ENCODE assay signal across 26 cellular contexts in the genomic region with DNA sequence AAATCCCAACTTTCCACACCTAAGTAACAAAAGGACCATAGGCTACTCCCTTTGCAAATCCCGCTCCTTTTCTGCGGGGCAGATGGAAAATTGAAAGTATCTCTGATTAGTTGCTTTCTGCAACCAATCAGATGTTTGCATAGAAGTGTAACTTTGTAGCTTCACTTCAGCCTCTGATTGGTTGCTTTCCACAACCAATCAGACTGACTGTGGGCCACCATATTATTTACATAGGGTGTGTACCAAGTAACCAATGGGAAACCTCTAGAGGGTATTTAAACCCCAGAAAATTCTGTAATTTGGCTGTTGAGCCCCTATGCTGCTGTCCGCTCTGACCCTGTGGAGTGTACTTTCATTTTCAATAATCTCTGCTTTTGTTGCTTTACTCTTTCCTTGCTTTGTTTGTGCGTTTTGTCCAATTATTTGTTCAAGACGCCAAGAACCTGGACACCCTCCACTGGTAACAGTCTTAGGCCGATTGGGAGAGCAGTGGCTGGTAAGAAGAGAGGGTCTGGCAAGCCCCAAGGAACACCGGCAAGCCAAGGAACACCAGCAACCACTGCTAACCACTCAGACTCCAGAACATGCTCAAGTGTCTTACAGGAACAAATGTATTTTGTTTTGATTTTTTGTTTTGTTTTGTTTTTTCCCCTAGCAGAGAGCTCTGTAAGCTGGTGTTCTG.
DNase-seq lines count a peak whose midpoint lies in the region; ATAC-seq and TF ChIP-seq lines count a peak whose summit lies in the region.
"Had no signal": no experiment of that assay in that cellular context is flagged by ENCODE, and none has a peak within 500 bp of the region (broad histone marks: within the 10 kb centered on the region; RNA-seq: fewer than 3 reads in every experiment).

No MANE protein-coding gene starts in this region.

- no peaks in the 10 kb centered on the region for H4K20me1 ChIP-seq in fibroblast of lung (ENCODE audit: control insufficient read depth, extremely low read depth, insufficient read depth, low read length)

- H3K27me3 ChIP-seq in CD4-positive, alpha-beta T cell (ENCODE audit: control insufficient read depth, insufficient read depth, low read length) = no peaks in the 10 kb centered on the region
- no peaks in the 10 kb centered on the region for H3K27me3 ChIP-seq in fibroblast of lung (ENCODE audit: control insufficient read depth, insufficient read depth, low read length)
- H3K27me3 ChIP-seq: hepatocyte, right atrium auricular region, SJCRH30, upper lobe of right lung had no signal

- intact Hi-C loops in CD4-positive, alpha-beta T cell (cut with DNase I, micrococcal nuclease) = no loop called here

- CTCF ChIA-PET in CD4-positive, alpha-beta T cell (lab: Charles Lee) = no interaction called here
- CTCF ChIA-PET in T-cell (lab: Charles Lee) = interaction anchor here in 1 of 2 donors (0.5 to 0.6 kb wide), 2 partner anchors 35 to 482 kb away, joined by 3 to 8 read pairs; no protein-coding TSS in a partner anchor

- peak overlapping the region; percentile 58 for H3K27ac Mint-ChIP-seq in CD4-positive, alpha-beta T cell
- H3K27ac Mint-ChIP-seq in T-cell = peak overlapping the region; percentile 43 to 49
- H3K27ac Mint-ChIP-seq: activated CD4-positive, alpha-beta T cell treated with anti-CD3 and anti-CD28 coated beads, Interleukin-2, amount 10 ng/mL, durations not matched to agents 7 days and 5 days; activated naive CD4-positive, alpha-beta T cell treated with anti-CD3 and anti-CD28 coated beads for 36 hours had no signal

- no peak for TF ChIP-seq CTCF in CD4-positive, alpha-beta T cell (IDR thresholded peaks at IDR 0.05)
- TF ChIP-seq CTCF in fibroblast of lung (conservative IDR thresholded peaks at IDR 0.05 in 1 of 2, IDR thresholded peaks at IDR 0.05 in 1 of 2; ENCODE audit: low read depth in 1 of 2, low read length in 2 of 2) = no peak

- H3K4me1 ChIP-seq in fibroblast of lung (ENCODE audit: control insufficient read depth, extremely low read depth, insufficient read depth, low read length) = no peaks in the 10 kb centered on the region
- H3K4me1 ChIP-seq: right atrium auricular region, upper lobe of right lung had no signal

- no peaks in the 10 kb centered on the region for H3K36me3 ChIP-seq in fibroblast of lung (ENCODE audit: control insufficient read depth, insufficient read depth, low read length)
- H3K36me3 ChIP-seq: right atrium auricular region, upper lobe of right lung had no signal

- H2AFZ ChIP-seq in fibroblast of lung (ENCODE audit: low read length) = no peak overlapping the region
- H2AFZ ChIP-seq: hepatocyte had no signal

- DNase-seq in A172 (ENCODE audit: low spot score) = peak; percentile 17
- no peak for DNase-seq in CD4-positive, alpha-beta T cell
- DNase-seq in T-cell = no peak
- no peak for DNase-seq in fibroblast of lung (ENCODE audit: low read depth in 2 of 2)
- DNase-seq in activated CD4-positive, CD25-positive, alpha-beta regulatory T cell (lab: John Stamatoyannopoulos, UW) = no peak
- no peak for DNase-seq in stimulated activated CD4-positive, alpha-beta T cell treated with anti-CD3 and anti-CD28 coated beads, Interleukin-2, amount 100 ng/mL, for 24 hours
- DNase-seq in ACHN = no peak
- DNase-seq: activated CD4-positive, alpha-beta T cell treated with anti-CD3 and anti-CD28 coated beads, Interleukin-2, amount 10 ng/mL, durations not matched to agents 7 days and 5 days; activated naive CD4-positive, alpha-beta T cell treated with anti-CD3 and anti-CD28 coated beads for 36 hours; anterior cingulate cortex; CD4-positive, CD25-positive, alpha-beta regulatory T cell; effector memory CD8-positive, alpha-beta T cell; H9; left cardiac atrium; NCI-H1105; NCI-H2029; NCI-H2227 treated with DMSO at 0.1 percent for 48 hours; NCI-H748 treated with DMSO at 0.1 percent for 48 hours; SJCRH30; T-helper 2 cell; upper lobe of right lung had no signal

- H3K4me2 ChIP-seq in fibroblast of lung (ENCODE audit: extremely low read depth, insufficient read depth, low read length) = peak overlapping the region; percentile 25
- H3K4me2 ChIP-seq: hepatocyte had no signal

- H3K9ac ChIP-seq in fibroblast of lung (ENCODE audit: insufficient read depth, low read length) = no peak overlapping the region

- H3K9me3 Mint-ChIP-seq in CD4-positive, alpha-beta T cell = no peaks in the 10 kb centered on the region
- H3K9me3 Mint-ChIP-seq in T-cell = no peaks in the 10 kb centered on the region
- H3K9me3 Mint-ChIP-seq: activated CD4-positive, alpha-beta T cell treated with anti-CD3 and anti-CD28 coated beads, Interleukin-2, amount 10 ng/mL, durations not matched to agents 7 days and 5 days; activated naive CD4-positive, alpha-beta T cell treated with anti-CD3 and anti-CD28 coated beads for 36 hours; effector memory CD8-positive, alpha-beta T cell; neural crest cell had no signal

- no peaks in the 10 kb centered on the region for H3K79me2 ChIP-seq in fibroblast of lung (ENCODE audit: control insufficient read depth, insufficient read depth, low read length)
- H3K79me2 ChIP-seq: hepatocyte had no signal

- no peak overlapping the region for H3K27ac ChIP-seq in CD4-positive, alpha-beta T cell (ENCODE audit: low read depth, low read length)
- no peak overlapping the region for H3K27ac ChIP-seq in fibroblast of lung (ENCODE audit: insufficient read depth, low read length)
- H3K27ac ChIP-seq: coronary artery, hepatocyte, right atrium auricular region, SJCRH30, upper lobe of right lung had no signal

- in situ Hi-C loops in ACHN (cut with HindIII; ENCODE audit: low pct_ligation_motif_present, low pct_unique_long_range_greater_than_20kb, low sequenced_read_pairs) = no loop called here

- H3K27me3 Mint-ChIP-seq in CD4-positive, alpha-beta T cell = no peaks in the 10 kb centered on the region
- H3K27me3 Mint-ChIP-seq in T-cell = no peaks in the 10 kb centered on the region
- H3K27me3 Mint-ChIP-seq: activated CD4-positive, alpha-beta T cell treated with anti-CD3 and anti-CD28 coated beads, Interleukin-2, amount 10 ng/mL, durations not matched to agents 7 days and 5 days; CD4-positive, CD25-positive, alpha-beta regulatory T cell; effector memory CD8-positive, alpha-beta T cell had no signal

- H3K4me3 ChIP-seq in fibroblast of lung (replicated peaks in 1 of 4; ENCODE audit: control extremely low read depth in 1 of 4, insufficient read depth in 1 of 4, low read depth in 3 of 4, low read length in 4 of 4) = no peak overlapping the region
- H3K4me3 ChIP-seq: coronary artery, hepatocyte, right atrium auricular region, SJCRH30, upper lobe of right lung had no signal

- peaks cover 41% of the 10 kb centered on the region for H3K4me1 Mint-ChIP-seq in CD4-positive, alpha-beta T cell (ENCODE audit: low read depth)
- peaks cover 24 to 58% (median 46%) of the 10 kb centered on the region in 3 donors for H3K4me1 Mint-ChIP-seq in T-cell

- H3K9me3 ChIP-seq in CD4-positive, alpha-beta T cell (ENCODE audit: control insufficient read depth, low read length) = no peaks in the 10 kb centered on the region
- H3K9me3 ChIP-seq in fibroblast of lung (ENCODE audit: control insufficient read depth, insufficient read depth, low read depth, low read length) = no peaks in the 10 kb centered on the region
- H3K9me3 ChIP-seq: right atrium auricular region, SJCRH30, upper lobe of right lung had no signal

- ATAC-seq in CD4-positive, alpha-beta T cell (ENCODE audit: poor library complexity) = no peak
- ATAC-seq in T-cell (replicated peaks in 1 of 4) (no peak), GM19324 (IDR thresholded peaks at IDR 0.05; ENCODE audit: low FRiP score, unreplicated experiment) (no peak)
- ATAC-seq: effector memory CD8-positive, alpha-beta T cell; left cardiac atrium; upper lobe of right lung had no signal

- POLR2A ChIA-PET in CD4-positive, alpha-beta T cell (lab: Charles Lee) = no interaction called here
- POLR2A ChIA-PET in T-cell (lab: Charles Lee) = no interaction called here

- no peak overlapping the region for H3K4me3 Mint-ChIP-seq in CD4-positive, alpha-beta T cell
- H3K4me3 Mint-ChIP-seq in T-cell = no peak overlapping the region
- H3K4me3 Mint-ChIP-seq: activated CD4-positive, alpha-beta T cell treated with anti-CD3 and anti-CD28 coated beads, Interleukin-2, amount 10 ng/mL, durations not matched to agents 7 days and 5 days; activated naive CD4-positive, alpha-beta T cell treated with anti-CD3 and anti-CD28 coated beads for 36 hours; effector memory CD8-positive, alpha-beta T cell; H9; neural crest cell had no signal

- H3K36me3 Mint-ChIP-seq in CD4-positive, alpha-beta T cell (ENCODE audit: low read depth) = peaks cover 76% of the 10 kb centered on the region
- peaks cover 28% of the 10 kb centered on the region for H3K36me3 Mint-ChIP-seq in T-cell
